20 cellular contexts compared by ENCODE assay signal in the genomic region with DNA sequence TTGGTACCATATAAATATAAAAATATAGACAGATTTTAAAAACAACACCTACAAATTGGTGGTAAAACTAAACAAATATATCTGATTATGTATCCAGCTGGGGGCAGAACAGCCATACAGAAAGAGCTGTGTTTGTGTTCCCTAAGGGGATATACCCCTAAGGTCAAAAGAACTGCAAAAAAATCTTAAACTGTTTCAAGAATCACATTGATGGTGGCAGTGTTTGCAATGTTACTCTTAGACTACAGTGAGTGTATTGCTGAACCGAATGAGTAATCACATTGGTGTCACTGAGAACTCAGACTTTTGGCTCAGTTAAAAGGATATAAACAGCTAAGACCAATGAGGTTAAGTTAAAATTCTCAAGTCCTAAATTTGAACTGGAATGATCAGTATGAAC. TPM values are rescaled to one million over a fixed set of nuclear protein-coding genes. Genes with fewer than 3 reads are reported as not detected.
DNase-seq lines count a peak whose midpoint lies in the region; ATAC-seq and TF ChIP-seq lines count a peak whose summit lies in the region.
"Had no signal": no experiment of that assay in that cellular context is flagged by ENCODE, and none has a peak within 500 bp of the region (broad histone marks: within the 10 kb centered on the region; RNA-seq: fewer than 3 reads in every experiment).

No MANE protein-coding gene starts in this region.

- peak; percentile 88 for ATAC-seq in IMR-90 (ENCODE audit: low read depth)
- peak; percentile 35 for ATAC-seq in left lung
- ATAC-seq in HG03442 (IDR thresholded peaks at IDR 0.05; ENCODE audit: unreplicated experiment): no peak
- ATAC-seq in HG03159 (IDR thresholded peaks at IDR 0.05; ENCODE audit: unreplicated experiment): no peak
- ATAC-seq: HepG2, left lobe of liver had no signal

- no peak overlapping the region for H3K27ac ChIP-seq in IMR-90 (ENCODE audit: insufficient read depth, low read length)
- H3K27ac ChIP-seq in left lung: no peak overlapping the region
- H3K27ac ChIP-seq: breast epithelium, SJCRH30 had no signal

- TF ChIP-seq POLR2A in IMR-90 (IDR thresholded peaks at IDR 0.05; ENCODE audit: low read depth, low read length): no peak

- H2AK9ac ChIP-seq in IMR-90 (replicated peaks; ENCODE audit: low read depth, low read length, poor library complexity): no peak overlapping the region

- dilution Hi-C loops in IMR-90 (cut with HindIII; ENCODE audit: low sequenced_read_pairs, unreplicated experiment): no loop called here

- H4K91ac ChIP-seq in IMR-90 (ENCODE audit: insufficient read depth, low read depth, low read length): no peak overlapping the region

- H3K4me3 ChIP-seq in AG09309 (ENCODE audit: control insufficient read depth, low read depth, low read length) (no peak overlapping the region), IMR-90 (ENCODE audit: insufficient read depth, low read depth, low read length) (no peak overlapping the region), cardiac fibroblast (replicated peaks in 1 of 2; ENCODE audit: low read depth in 2 of 2, low read length in 2 of 2) (no peak overlapping the region), left lung (no peak overlapping the region)
- H3K4me3 ChIP-seq: breast epithelium, SJCRH30 had no signal

- H3K79me1 ChIP-seq in IMR-90 (ENCODE audit: low read depth in 1 of 2, low read length in 2 of 2): peaks cover 0 to 14% of the 10 kb centered on the region in 2 experiments; a peak in 3 of 4 replicates

- H3K4me1 ChIP-seq in IMR-90 (ENCODE audit: control insufficient read depth, insufficient read depth, low read length) (peaks cover 5% of the 10 kb centered on the region), left lung (no peaks in the 10 kb centered on the region)
- H3K4me1 ChIP-seq: breast epithelium had no signal

- no peak overlapping the region for H3K27ac Mint-ChIP-seq in immature natural killer cell
- H3K27ac Mint-ChIP-seq: stimulated activated naive CD8-positive, alpha-beta T cell treated with anti-CD3 and anti-CD28 coated beads, Interleukin-15, Interleukin-2, amounts not matched to agents 100 ng/mL and 50 ng/mL, for 24 hours had no signal

- TF ChIP-seq CTCF in AG09309 (IDR thresholded peaks at IDR 0.05; ENCODE audit: control insufficient read depth, insufficient read depth, low read depth, low read length, missing control alignments): no peak
- TF ChIP-seq CTCF in IMR-90 (conservative IDR thresholded peaks at IDR 0.05; ENCODE audit: low read depth, low read length): no peak
- no peak for TF ChIP-seq CTCF in cardiac fibroblast (IDR thresholded peaks at IDR 0.05; ENCODE audit: low read depth, low read length)
- TF ChIP-seq CTCF in left lung (IDR thresholded peaks at IDR 0.05): no peak

- peaks cover 0 to 2% (median 0%) of the 10 kb centered on the region in 6 donors for H3K9me3 Mint-ChIP-seq in immature natural killer cell
- H3K9me3 Mint-ChIP-seq: stimulated activated naive CD8-positive, alpha-beta T cell treated with anti-CD3 and anti-CD28 coated beads, Interleukin-15, Interleukin-2, amounts not matched to agents 100 ng/mL and 50 ng/mL, for 24 hours had no signal

- no peak overlapping the region for H3K4me3 Mint-ChIP-seq in immature natural killer cell
- H3K4me3 Mint-ChIP-seq: stimulated activated naive CD8-positive, alpha-beta T cell treated with anti-CD3 and anti-CD28 coated beads, Interleukin-15, Interleukin-2, amounts not matched to agents 100 ng/mL and 50 ng/mL, for 24 hours had no signal

- H2BK15ac ChIP-seq in IMR-90 (ENCODE audit: low read depth, low read length): no peak overlapping the region

- H3K9me3 ChIP-seq in IMR-90 (ENCODE audit: control insufficient read depth, insufficient read depth, low read length): no peaks in the 10 kb centered on the region
- H3K9me3 ChIP-seq in left lung: no peaks in the 10 kb centered on the region
- H3K9me3 ChIP-seq: breast epithelium, SJCRH30 had no signal

- no TSS peak for BruUV-seq in IMR-90 (replicated peaks; lab: Mats Ljungman, UMichigan)

- H4K8ac ChIP-seq in IMR-90 (ENCODE audit: low read depth in 2 of 2, low read length in 2 of 2): no peak overlapping the region

- H2BK20ac ChIP-seq in IMR-90 (ENCODE audit: low read depth, low read length): no peak overlapping the region

- H3K4me1 Mint-ChIP-seq in immature natural killer cell: peaks cover 1 to 6% of the 10 kb centered on the region in 2 donors

- no peak overlapping the region for H3K9ac ChIP-seq in IMR-90 (ENCODE audit: low read depth, low read length)

- no peak overlapping the region for H2BK5ac ChIP-seq in IMR-90 (ENCODE audit: low read depth, low read length, poor library complexity, severe bottlenecking)

- CTCF ChIA-PET in IMR-90 (lab: Yijun Ruan, JAX): interaction anchor here (1.2 to 1.5 kb wide), 2 partner anchors 14 to 33 kb away, joined by 3 to 6 read pairs; no protein-coding TSS in a partner anchor

- H3K4ac ChIP-seq in IMR-90 (ENCODE audit: low read depth, low read length): no peak overlapping the region

- no peak overlapping the region for H3K14ac ChIP-seq in IMR-90 (replicated peaks; ENCODE audit: low read depth, low read length)

- in situ Hi-C loops in IMR-90 (cut with MboI; ENCODE audit: low sequenced_read_pairs): no loop called here

- H3K9me1 ChIP-seq in IMR-90 (ENCODE audit: insufficient read depth, low read length): peaks cover 9% of the 10 kb centered on the region; the same call in 1 of the 2 replicates

- peak; percentile 35 for DNase-seq in AG09309 (ENCODE audit: low read depth)
- DNase-seq in IMR-90: peak; percentile 78
- peak; percentile 58 to 78 for DNase-seq in cardiac fibroblast (ENCODE audit: low read depth in 2 of 2)
- DNase-seq in left lung: no peak
- no peak for DNase-seq in activated T-cell treated with anti-CD3 and anti-CD28 coated beads for 4 hours
- no peak for DNase-seq in immature natural killer cell
- DNase-seq: ACHN; activated CD4-positive, alpha-beta T cell treated with anti-CD3 and anti-CD28 coated beads for 1 hour; activated CD8-positive, alpha-beta memory T cell treated with anti-CD3 and anti-CD28 coated beads, Interleukin-2, amount 50 U/mL, for 4 hours; foreskin melanocyte; NCI-H2029; NCI-H510A treated with DMSO at 0.1 percent for 48 hours; SJCRH30; T-helper 9 cell had no signal

- no peak overlapping the region for H2BK120ac ChIP-seq in IMR-90 (ENCODE audit: low read depth, low read length)

- no peak overlapping the region for H3K56ac ChIP-seq in IMR-90 (ENCODE audit: extremely low read depth, insufficient read depth, low read length)

- no peak overlapping the region for H3K18ac ChIP-seq in IMR-90 (ENCODE audit: low read depth, low read length)

- H3K27me3 Mint-ChIP-seq in immature natural killer cell (ENCODE audit: low read depth in 3 of 3): peaks cover 0 to 1% (median 1%) of the 10 kb centered on the region in 3 donors
- H3K27me3 Mint-ChIP-seq: stimulated activated naive CD8-positive, alpha-beta T cell treated with anti-CD3 and anti-CD28 coated beads, Interleukin-15, Interleukin-2, amounts not matched to agents 100 ng/mL and 50 ng/mL, for 24 hours had no signal

- H3K23ac ChIP-seq in IMR-90 (ENCODE audit: low read depth, low read length): no peak overlapping the region

- H4K5ac ChIP-seq in IMR-90 (ENCODE audit: low read depth, low read length): no peak overlapping the region

- WGBS in IMR-90 (ENCODE audit: extremely low coverage in 2 of 2, insufficient read length in 1 of 2), 2 experiments: no CpG with 5 or more reads among the region's 1 CpG

- 0 out of 2 replicates have a peak, but pooled peaks have one; percentile 6 for TF ChIP-seq RAD21 in IMR-90 (IDR thresholded peaks at IDR 0.05; ENCODE audit: low read length)

- H3K27me3 ChIP-seq in IMR-90 (ENCODE audit: control insufficient read depth, insufficient read depth, low read length): no peaks in the 10 kb centered on the region
- H3K27me3 ChIP-seq in left lung: no peaks in the 10 kb centered on the region
- H3K27me3 ChIP-seq: breast epithelium, SJCRH30 had no signal

- H3K4me2 ChIP-seq in IMR-90 (ENCODE audit: low read depth, low read length): no peak overlapping the region

- POLR2A ChIA-PET in IMR-90 (lab: Charles Lee; ENCODE audit: unreplicated experiment): no interaction called here

- intact Hi-C loops in IMR-90 (cut with micrococcal nuclease): loop anchor here (5.0 to 10.0 kb wide), 2 partner anchors 68 to 210 kb away; a partner anchor contains a TSS
- intact Hi-C loops in left lung (cut with DNase I): no loop called here

- H4K20me1 ChIP-seq in IMR-90 (ENCODE audit: insufficient read depth, low read length): no peaks in the 10 kb centered on the region

- H2AK5ac ChIP-seq in IMR-90 (ENCODE audit: low read depth, low read length): no peak overlapping the region

- H3K36me3 Mint-ChIP-seq in immature natural killer cell: peaks cover 0 to 9% (median 0%) of the 10 kb centered on the region in 3 donors

- H3K36me3 ChIP-seq in IMR-90 (ENCODE audit: control insufficient read depth, insufficient read depth, low read length) (no peaks in the 10 kb centered on the region), left lung (no peaks in the 10 kb centered on the region)
- H3K36me3 ChIP-seq: breast epithelium had no signal

- no peak overlapping the region for H2AFZ ChIP-seq in IMR-90 (replicated peaks; ENCODE audit: low read length, poor library complexity)

TF ChIP-seq in IMR-90, 13 proteins besides CTCF, POLR2A, EP300 and RAD21 (continues in another document):
- TF ChIP-seq RFX5 (IDR thresholded peaks at IDR 0.05; ENCODE audit: low read depth, low read length) (no peak), CEBPB (IDR thresholded peaks at IDR 0.05; ENCODE audit: low read depth, low read length) (peak; percentile 35; the same call in 1 of the 2 replicates), MAZ (IDR thresholded peaks at IDR 0.05; ENCODE audit: borderline replicate concordance, low read depth, low read length) (no peak), MXI1 (IDR thresholded peaks at IDR 0.05; ENCODE audit: borderline replicate concordance, low read depth, low read length) (peak; percentile 44; the same call in 1 of the 2 replicates), MAFK (IDR thresholded peaks at IDR 0.05; ENCODE audit: low read depth, low read length) (no peak), RCOR1 (IDR thresholded peaks at IDR 0.05; ENCODE audit: insufficient replicate concordance, low read length) (no peak)
- TF ChIP-seq, protein P1, sequence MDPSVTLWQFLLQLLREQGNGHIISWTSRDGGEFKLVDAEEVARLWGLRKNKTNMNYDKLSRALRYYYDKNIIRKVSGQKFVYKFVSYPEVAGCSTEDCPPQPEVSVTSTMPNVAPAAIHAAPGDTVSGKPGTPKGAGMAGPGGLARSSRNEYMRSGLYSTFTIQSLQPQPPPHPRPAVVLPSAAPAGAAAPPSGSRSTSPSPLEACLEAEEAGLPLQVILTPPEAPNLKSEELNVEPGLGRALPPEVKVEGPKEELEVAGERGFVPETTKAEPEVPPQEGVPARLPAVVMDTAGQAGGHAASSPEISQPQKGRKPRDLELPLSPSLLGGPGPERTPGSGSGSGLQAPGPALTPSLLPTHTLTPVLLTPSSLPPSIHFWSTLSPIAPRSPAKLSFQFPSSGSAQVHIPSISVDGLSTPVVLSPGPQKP (IDR thresholded peaks at IDR 0.05; ENCODE audit: borderline replicate concordance, low read depth, low read length): no peak

RNA-seq across cellular contexts. Expression of a gene that starts 27.1 kb away (rescaled TPM):
- total RNA-seq in IMR-90 (2012; rRNA removed): under 0.01 TPM in 1 of 2 replicates, not detected in the other
- polyA plus RNA-seq in IMR-90 (2012; rRNA removed): 0.03 and 0.06 TPM in 2 replicates
- 0.05 and 0.09 TPM in 2 replicates for polyA plus RNA-seq in IMR-90 (2012; cell fraction: cytosol; rRNA removed)
- 0.05 and 0.07 TPM in 2 replicates for polyA plus RNA-seq in IMR-90 (2012; cell fraction: nucleus; rRNA removed; ENCODE audit: low replicate concordance)
- 1 to 10 TPM; 4.0 to 6.9 TPM for total RNA-seq in left lung
- 1 to 10 TPM; 1.9 to 3.7 (median 2.2) TPM for polyA plus RNA-seq in immature natural killer cell

Comparison
In these comparisons a context has a peak if more than half of its experiments do, and no peak if none do; other contexts are left out.
1. DNase-seq: peak in AG09309 (single experiment), IMR-90 (single experiment) and cardiac fibroblast (2 of 2); none in left lung (0 of 2), activated T-cell treated with anti-CD3 and anti-CD28 coated beads for 4 hours (single experiment) and immature natural killer cell (0 of 3).
2. ATAC-seq: peak in IMR-90 (single experiment) and left lung (single experiment); none in HG03442 (single experiment) and HG03159 (single experiment).